Comparison of ENCODE assay signal across 8 cellular contexts in genomic region chr12:66131067-66131688, GRCh38. TPM values are rescaled to one million over a fixed set of nuclear protein-coding genes. Genes with fewer than 3 reads are reported as not detected.
DNase-seq lines count a peak whose midpoint lies in the region; ATAC-seq and TF ChIP-seq lines count a peak whose summit lies in the region.

No MANE protein-coding gene starts in this region.

- no peaks in the 10 kb centered on the region for H3K9me3 Mint-ChIP-seq in CD4-positive, alpha-beta T cell
- no peaks in the 10 kb centered on the region for H3K9me3 Mint-ChIP-seq in activated naive CD4-positive, alpha-beta T cell treated with anti-CD3 and anti-CD28 coated beads, Interleukin-2, amount 50 U/mL, for 72 hours

- H3K9me3 ChIP-seq in CD4-positive, alpha-beta T cell (ENCODE audit: control insufficient read depth, low read length): no peaks in the 10 kb centered on the region
- no peaks in the 10 kb centered on the region for H3K9me3 ChIP-seq in thyroid gland

- no peak for DNase-seq in CD4-positive, alpha-beta T cell
- no peak for DNase-seq in activated naive CD4-positive, alpha-beta T cell treated with anti-CD3 and anti-CD28 coated beads, Interleukin-2, amount 50 U/mL, for 72 hours (ENCODE audit: low spot score in 2 of 2)
- DNase-seq in left colon (no peak), thyroid gland (no peak), HK-2 (ENCODE audit: unreplicated experiment) (no peak), NCI-H146 (lab: John Stamatoyannopoulos, UW) (no peak)
- DNase-seq in activated CD4-positive, CD25-positive, alpha-beta regulatory T cell treated with anti-CD3 and anti-CD28 coated beads, Interleukin-2, amount 50 U/mL, for 72 hours: no peak

- H3K27me3 Mint-ChIP-seq in CD4-positive, alpha-beta T cell: no peaks in the 10 kb centered on the region

- H3K27me3 ChIP-seq in CD4-positive, alpha-beta T cell (ENCODE audit: control insufficient read depth, insufficient read depth, low read length): no peaks in the 10 kb centered on the region
- no peaks in the 10 kb centered on the region for H3K27me3 ChIP-seq in thyroid gland

- H3K4me3 ChIP-seq in thyroid gland (replicated peaks in 1 of 3): peak overlapping the region; percentile 49 to 71 (median 54)

- intact Hi-C loops in CD4-positive, alpha-beta T cell (cut with DNase I, micrococcal nuclease): loop anchor here (2.0 to 10.0 kb wide), 4 partner anchors 38 to 1726 kb away; partner anchors contain the start of genes TMBIM4 (in 2 of the 2) and XPOT (in 1 of the 2)
- intact Hi-C loops in left colon (cut with DNase I, micrococcal nuclease): no loop called here
- intact Hi-C loops in thyroid gland (cut with DNase I): no loop called here

- CTCF ChIA-PET in CD4-positive, alpha-beta T cell (lab: Charles Lee): interaction anchor here (0.6 to 2.6 kb wide), 3 partner anchors 14 to 266 kb away, joined by 3 to 19 read pairs (median 8); partner anchors contain the start of gene TMBIM4

- peaks cover 0 to 15% of the 10 kb centered on the region in 2 donors for H3K36me3 ChIP-seq in thyroid gland

- peak overlapping the region; percentile 77 for H3K27ac ChIP-seq in CD4-positive, alpha-beta T cell (ENCODE audit: low read depth, low read length)
- H3K27ac ChIP-seq in thyroid gland: peak overlapping the region in 2 of 3 donors; percentile 47 to 79

- TF ChIP-seq CTCF in CD4-positive, alpha-beta T cell (IDR thresholded peaks at IDR 0.05): no peak
- no peak for TF ChIP-seq CTCF in thyroid gland (IDR thresholded peaks at IDR 0.05)

- peak overlapping the region; percentile 95 for H3K4me3 Mint-ChIP-seq in CD4-positive, alpha-beta T cell

- 8% methylated on average over 11 of the region's 11 CpGs for WGBS in thyroid gland, 2 donors

- H3K36me3 Mint-ChIP-seq in CD4-positive, alpha-beta T cell (ENCODE audit: low read depth): peaks cover 58% of the 10 kb centered on the region
- H3K36me3 Mint-ChIP-seq in activated naive CD4-positive, alpha-beta T cell treated with anti-CD3 and anti-CD28 coated beads, Interleukin-2, amount 50 U/mL, for 72 hours: peaks cover 34 to 35% of the 10 kb centered on the region in 2 donors

- H3K4me1 ChIP-seq in thyroid gland: peaks cover 2 to 15% of the 10 kb centered on the region in 2 donors

- ATAC-seq in CD4-positive, alpha-beta T cell (ENCODE audit: poor library complexity): peak; percentile 35
- ATAC-seq in HG02588 (IDR thresholded peaks at IDR 0.05; ENCODE audit: unreplicated experiment) (peak; percentile 11), left colon (peak; percentile 72)
- ATAC-seq in activated naive CD4-positive, alpha-beta T cell treated with anti-CD3 and anti-CD28 coated beads, Interleukin-2, amount 50 U/mL, for 72 hours: peak in 1 of 2 donors; percentile 87

- H3K4me1 Mint-ChIP-seq in CD4-positive, alpha-beta T cell (ENCODE audit: low read depth): peaks cover 67% of the 10 kb centered on the region

- no peak for TF ChIP-seq POLR2A in thyroid gland (IDR thresholded peaks at IDR 0.05)

- POLR2A ChIA-PET in CD4-positive, alpha-beta T cell (lab: Charles Lee): interaction anchor here (0.6 to 3.8 kb wide), 18 partner anchors 9 to 1909 kb away, joined by 3 to 94 read pairs (median 4); partner anchors contain the start of genes CAND1, HELB, IRAK3 and KICS2

- peak overlapping the region; percentile 96 for H3K27ac Mint-ChIP-seq in CD4-positive, alpha-beta T cell
- peak overlapping the region; percentile 95 to 97 for H3K27ac Mint-ChIP-seq in activated naive CD4-positive, alpha-beta T cell treated with anti-CD3 and anti-CD28 coated beads, Interleukin-2, amount 50 U/mL, for 72 hours

RNA-seq across cellular contexts. Expression of gene LLPH, which starts 0.6 kb away (rescaled TPM):
- total RNA-seq in CD4-positive, alpha-beta T cell: 10 to 100 TPM; 27.3 to 31.0 TPM
- total RNA-seq in activated naive CD4-positive, alpha-beta T cell treated with anti-CD3 and anti-CD28 coated beads, Interleukin-2, amount 50 U/mL, for 72 hours: 10 to 100 TPM; 26.4 to 27.2 TPM
- 10 to 100 TPM; 18.9 to 23.1 TPM for total RNA-seq in left colon
- 10 to 100 TPM in 1 of 4 donors, 1 to 10 TPM in 3; 4.5 to 15.0 (median 6.3) TPM for total RNA-seq in thyroid gland

RNA-seq across cellular contexts. Expression of gene TMBIM4, which starts 38.6 kb away (rescaled TPM):
- 10 to 100 TPM; 24.1 to 24.2 TPM for total RNA-seq in CD4-positive, alpha-beta T cell
- total RNA-seq in activated naive CD4-positive, alpha-beta T cell treated with anti-CD3 and anti-CD28 coated beads, Interleukin-2, amount 50 U/mL, for 72 hours: 10 to 100 TPM; 26.5 to 43.5 TPM
- total RNA-seq in left colon (100 to 1,000 TPM; 139 to 158 TPM), thyroid gland (100 to 1,000 TPM; 186 to 322 (median 242) TPM)

RNA-seq across cellular contexts. Expression of gene IRAK3, which starts 57.8 kb away (rescaled TPM):
- total RNA-seq in CD4-positive, alpha-beta T cell: under 1 TPM; 0.59 to 0.74 TPM
- total RNA-seq in activated naive CD4-positive, alpha-beta T cell treated with anti-CD3 and anti-CD28 coated beads, Interleukin-2, amount 50 U/mL, for 72 hours: 1 to 10 TPM in 1 of 2 donors, under 1 TPM in 1; 0.66 to 1.0 TPM
- 1 to 10 TPM; 4.0 to 6.7 TPM for total RNA-seq in left colon
- 10 to 100 TPM in 3 of 4 donors, 1 to 10 TPM in 1; 8.0 to 26.6 (median 17.6) TPM for total RNA-seq in thyroid gland

Comparison
In these comparisons a context has a peak if more than half of its experiments do, and no peak if none do; other contexts are left out.
1. intact Hi-C loops: an anchor here in CD4-positive, alpha-beta T cell (2.0 to 10.0 kb wide); none called in left colon and thyroid gland.